In genomic region chr2:20050712-20051517, GRCh38 we compare ENCODE assay signal across 8 cellular contexts. TPM values are rescaled to one million over a fixed set of nuclear protein-coding genes. Genes with fewer than 3 reads are reported as not detected.
DNase-seq lines count a peak whose midpoint lies in the region; ATAC-seq and TF ChIP-seq lines count a peak whose summit lies in the region.

No MANE protein-coding gene starts in this region.

- peak overlapping the region; percentile 80; the same call in 1 of the 2 replicates for H2AFZ ChIP-seq in KMS-11 (ENCODE audit: low read depth)

- peak overlapping the region; percentile 83 for H3K4me2 ChIP-seq in KMS-11

- no peaks in the 10 kb centered on the region for H4K20me1 ChIP-seq in KMS-11 (ENCODE audit: insufficient read depth)

- peak overlapping the region; percentile 42; the same call in 1 of the 2 replicates for H3K9ac ChIP-seq in KMS-11
- H3K9ac ChIP-seq in duodenal mucosa (ENCODE audit: low read depth in 1 of 2, low read length in 2 of 2), result peak overlapping the region; percentile 82 to 97

- H3K79me2 ChIP-seq in KMS-11 (ENCODE audit: insufficient read depth, low read depth), result peaks cover 43% of the 10 kb centered on the region; the same call in 1 of the 2 replicates

- ATAC-seq in GM21786 (IDR thresholded peaks at IDR 0.05; ENCODE audit: unreplicated experiment), result peak; percentile 14
- peak; percentile 23 to 37 (median 32) for ATAC-seq in T-cell (replicated peaks in 1 of 4)
- peak; percentile 16 for ATAC-seq in left lung
- peak; percentile 28 to 40 for ATAC-seq in stimulated activated naive B cell treated with anti-CD40 and anti-IgM and Interleukin-4, amounts not matched to agents 10 μg/mL and 1 μg/mL and 100 μg/mL, for 72 hours (replicated peaks)

- CTCF ChIA-PET in T-cell (lab: Charles Lee), result interaction anchor here in 1 of 2 donors (1.1 to 2.6 kb wide), 3 partner anchors 35 to 1490 kb away, joined by 3 to 10 read pairs (median 4); no protein-coding TSS in a partner anchor

- no peak for TF ChIP-seq CTCF in KMS-11 (conservative IDR thresholded peaks at IDR 0.05; ENCODE audit: low read depth, low read length)
- TF ChIP-seq CTCF in left lung (IDR thresholded peaks at IDR 0.05), result no peak

- POLR2A ChIA-PET in T-cell (lab: Charles Lee), result interaction anchor here in 1 of 2 donors (1.6 kb wide), 1 partner anchor 18 kb away, joined by 4 read pairs; no protein-coding TSS in a partner anchor

- H3K9me3 Mint-ChIP-seq in T-cell, result no peaks in the 10 kb centered on the region
- H3K9me3 Mint-ChIP-seq in stimulated activated naive B cell treated with anti-CD40 and anti-IgM and Interleukin-4, amounts not matched to agents 10 μg/mL and 1 μg/mL and 100 μg/mL, for 72 hours, result no peaks in the 10 kb centered on the region

- H3K4me1 Mint-ChIP-seq in T-cell, result peaks cover 32 to 36% (median 33%) of the 10 kb centered on the region in 3 donors
- peaks cover 10 to 23% of the 10 kb centered on the region in 2 donors for H3K4me1 Mint-ChIP-seq in stimulated activated naive B cell treated with anti-CD40 and anti-IgM and Interleukin-4, amounts not matched to agents 10 μg/mL and 1 μg/mL and 100 μg/mL, for 72 hours

- peak overlapping the region; percentile 95 for H3K4me3 ChIP-seq in KMS-11 (IDR thresholded peaks at IDR 0.05; ENCODE audit: insufficient read depth, low read depth, low read length)
- H3K4me3 ChIP-seq in duodenal mucosa (ENCODE audit: low read depth in 1 of 2, low read length in 2 of 2), result peak overlapping the region; percentile 88 to 100
- peak overlapping the region; percentile 61 to 76 for H3K4me3 ChIP-seq in left lung

- H3K36me3 ChIP-seq in KMS-11 (ENCODE audit: insufficient read depth), result no peaks in the 10 kb centered on the region
- no peaks in the 10 kb centered on the region for H3K36me3 ChIP-seq in duodenal mucosa (ENCODE audit: control insufficient read depth in 1 of 2, insufficient read depth in 2 of 2, low read length in 2 of 2)
- no peaks in the 10 kb centered on the region for H3K36me3 ChIP-seq in left lung

- no peaks in the 10 kb centered on the region for H3K36me3 Mint-ChIP-seq in T-cell
- H3K36me3 Mint-ChIP-seq in stimulated activated naive B cell treated with anti-CD40 and anti-IgM and Interleukin-4, amounts not matched to agents 10 μg/mL and 1 μg/mL and 100 μg/mL, for 72 hours, result no peaks in the 10 kb centered on the region

- H3K4me3 Mint-ChIP-seq in T-cell, result no peak overlapping the region
- no peak overlapping the region for H3K4me3 Mint-ChIP-seq in stimulated activated naive B cell treated with anti-CD40 and anti-IgM and Interleukin-4, amounts not matched to agents 10 μg/mL and 1 μg/mL and 100 μg/mL, for 72 hours

- H3K27me3 ChIP-seq in KMS-11 (ENCODE audit: insufficient read depth, low read depth), result no peaks in the 10 kb centered on the region
- no peaks in the 10 kb centered on the region for H3K27me3 ChIP-seq in duodenal mucosa (ENCODE audit: control insufficient read depth in 1 of 2, insufficient read depth in 2 of 2, low read length in 2 of 2)
- H3K27me3 ChIP-seq in left lung, result no peaks in the 10 kb centered on the region

- H3K27ac ChIP-seq in KMS-11 (peak overlapping the region; percentile 62; the same call in 1 of the 2 replicates), duodenal mucosa (ENCODE audit: low read depth, low read length) (peak overlapping the region; percentile 99), left lung (peak overlapping the region; percentile 98 to 99)

- H3K4me1 ChIP-seq in KMS-11 (ENCODE audit: low read depth, poor library complexity, severe bottlenecking) (peaks cover 29% of the 10 kb centered on the region), duodenal mucosa (ENCODE audit: control insufficient read depth in 1 of 2, insufficient read depth in 2 of 2, low read length in 2 of 2) (peaks cover 18 to 34% of the 10 kb centered on the region in 2 donors), left lung (peaks cover 17 to 49% of the 10 kb centered on the region in 2 donors)

- DNase-seq in NCI-H1694 treated with DMSO at 0.1 percent for 48 hours (lab: John Stamatoyannopoulos, UW) (peak; percentile 23), NCI-H1694 (lab: John Stamatoyannopoulos, UW) (no peak), T-cell (peak in 17 of 34 experiments; percentile 1 to 23 (median 8)), left lung (peak in 1 of 2 donors; percentile 62)
- DNase-seq in stimulated activated naive B cell treated with anti-CD40 and anti-IgM and Interleukin-4, amounts not matched to agents 10 μg/mL and 1 μg/mL and 100 μg/mL, for 72 hours, result peak; percentile 34

- no peak overlapping the region for H3K27ac Mint-ChIP-seq in T-cell
- H3K27ac Mint-ChIP-seq in stimulated activated naive B cell treated with anti-CD40 and anti-IgM and Interleukin-4, amounts not matched to agents 10 μg/mL and 1 μg/mL and 100 μg/mL, for 72 hours, result no peak overlapping the region

- peaks cover 7 to 12% of the 10 kb centered on the region in 2 donors for H3K27me3 Mint-ChIP-seq in T-cell
- peaks cover 8 to 12% of the 10 kb centered on the region in 2 donors for H3K27me3 Mint-ChIP-seq in stimulated activated naive B cell treated with anti-CD40 and anti-IgM and Interleukin-4, amounts not matched to agents 10 μg/mL and 1 μg/mL and 100 μg/mL, for 72 hours

- intact Hi-C loops in left lung (cut with DNase I), result no loop called here

- no peaks in the 10 kb centered on the region for H3K9me3 ChIP-seq in duodenal mucosa (ENCODE audit: control insufficient read depth in 1 of 2, low read length in 2 of 2)
- no peaks in the 10 kb centered on the region for H3K9me3 ChIP-seq in left lung

RNA-seq across cellular contexts. Expression of gene LAPTM4A, which starts 0.5 kb away (rescaled TPM):
- 10 to 100 TPM; 35.3 to 41.1 (median 38.1) TPM for total RNA-seq in T-cell
- total RNA-seq in left lung, result 100 to 1,000 TPM; 220 to 300 TPM

RNA-seq across cellular contexts. Expression of gene MATN3, which starts 38.4 kb away (rescaled TPM):
- total RNA-seq in T-cell, result under 1 TPM in 2 of 5 donors, not detected in 3; 0.23 to 0.28 TPM
- 1 to 10 TPM; 3.7 to 9.1 TPM for total RNA-seq in left lung

Comparison
In these comparisons a context has a peak if more than half of its experiments do, and no peak if none do; other contexts are left out.
1. RNA of gene LAPTM4A, which starts 0.5 kb away (total RNA-seq): 220 to 300 TPM in left lung; 35.3 to 41.1 TPM in T-cell; every median in the first group is over 4 times any median in the second.
2. Peak in every context shown above with its lines, with median percentiles within 50 percentile points of each other: ATAC-seq, H3K27ac ChIP-seq and H3K4me3 ChIP-seq.